19 cellular contexts compared by ENCODE assay signal in genomic region chr4:70589785-70590184, GRCh38. TPM values are rescaled to one million over a fixed set of nuclear protein-coding genes. Genes with fewer than 3 reads are reported as not detected.
A peak's percentile ranks its signal among the peaks of the same experiment; 100 is the strongest.
DNase-seq lines count a peak whose midpoint lies in the region; ATAC-seq and TF ChIP-seq lines count a peak whose summit lies in the region.
"Had no signal": no experiment of that assay in that cellular context is flagged by ENCODE, and none has a peak within 500 bp of the region (broad histone marks: within the 10 kb centered on the region; RNA-seq: fewer than 3 reads in every experiment).

No MANE protein-coding gene starts in this region.

- DNase-seq in GM06990 (ENCODE audit: extremely low read depth, insufficient read length) (peak; percentile 20), psoas muscle (no peak)
- DNase-seq in stimulated activated CD4-positive, alpha-beta T cell treated with anti-CD3 and anti-CD28 coated beads, Interleukin-15, amount 100 ng/mL, for 24 hours: no peak
- no peak for DNase-seq in activated CD4-positive, alpha-beta T cell treated with anti-CD3 and anti-CD28 coated beads for 4 hours
- DNase-seq: ACHN; activated CD4-positive, alpha-beta T cell treated with anti-CD3 and anti-CD28 coated beads, Interleukin-2, amount 50 U/mL, for 48 hours; colonic mucosa; DMS79; NCI-H510A; stimulated activated CD4-positive, alpha-beta T cell treated with anti-CD3 and anti-CD28 coated beads, Interleukin-4, amount 100 ng/mL, for 24 hours had no signal

- no peak overlapping the region for H3K4me3 ChIP-seq in GM06990 (replicated peaks; ENCODE audit: low read depth, low read length)
- no peak overlapping the region for H3K4me3 ChIP-seq in psoas muscle
- H3K4me3 ChIP-seq: colonic mucosa, gastroesophageal sphincter, SK-N-MC, thoracic aorta had no signal

- no peaks in the 10 kb centered on the region for H3K4me1 ChIP-seq in psoas muscle
- H3K4me1 ChIP-seq: colonic mucosa, gastroesophageal sphincter had no signal

- no peaks in the 10 kb centered on the region for H3K36me3 ChIP-seq in GM06990 (ENCODE audit: control insufficient read depth, insufficient read depth, low read length)
- no peaks in the 10 kb centered on the region for H3K36me3 ChIP-seq in psoas muscle (ENCODE audit: insufficient read depth in 1 of 2, low read depth in 1 of 2)
- H3K36me3 ChIP-seq: colonic mucosa, gastroesophageal sphincter, thoracic aorta had no signal

- no peaks in the 10 kb centered on the region for H3K9me3 ChIP-seq in psoas muscle
- H3K9me3 ChIP-seq: colonic mucosa, gastroesophageal sphincter, thoracic aorta had no signal

- no peak overlapping the region for H3K27ac ChIP-seq in psoas muscle
- H3K27ac ChIP-seq: colonic mucosa, gastroesophageal sphincter, SK-N-MC, thoracic aorta had no signal

- H3K27me3 ChIP-seq in GM06990 (replicated peaks; ENCODE audit: control insufficient read depth, insufficient read depth, low read length) (no peaks in the 10 kb centered on the region), psoas muscle (ENCODE audit: insufficient read depth in 3 of 3, low read length in 2 of 3) (no peaks in the 10 kb centered on the region)
- H3K27me3 ChIP-seq: colonic mucosa, gastroesophageal sphincter had no signal

- TF ChIP-seq CTCF in GM06990 (IDR thresholded peaks at IDR 0.05; ENCODE audit: insufficient read depth, low read length, poor library complexity, severe bottlenecking): no peak
- TF ChIP-seq CTCF in psoas muscle (IDR thresholded peaks at IDR 0.05): no peak

- intact Hi-C loops in psoas muscle (cut with DNase I): no loop called here

- ATAC-seq in GM19328 (IDR thresholded peaks at IDR 0.05; ENCODE audit: unreplicated experiment) (peak; percentile 97), HG02642 (IDR thresholded peaks at IDR 0.05; ENCODE audit: poor library complexity, unreplicated experiment) (peak; percentile 98), HG03378 (IDR thresholded peaks at IDR 0.05; ENCODE audit: unreplicated experiment) (peak; percentile 98), psoas muscle (no peak)
- ATAC-seq in activated CD4-positive, CD25-positive, alpha-beta regulatory T cell treated with anti-CD3 and anti-CD28 coated beads, Interleukin-2, amount 50 U/mL, for 24 hours: no peak
- ATAC-seq: gastroesophageal sphincter had no signal

RNA-seq across cellular contexts. Expression of gene AMBN, which starts 2.3 kb away (rescaled TPM):
- not detected for total RNA-seq in psoas muscle
- not detected for polyA plus RNA-seq in psoas muscle
- total RNA-seq: colonic mucosa, gastroesophageal sphincter, LHCN-M2, liver, thoracic aorta had no signal
- polyA plus RNA-seq: liver had no signal

RNA-seq across cellular contexts. Expression of gene ENAM, which starts 38.8 kb away (rescaled TPM):
- 1 to 10 TPM; 1.6 to 6.6 (median 3.0) TPM for total RNA-seq in psoas muscle
- 1 to 10 TPM in 1 of 3 donors, under 1 TPM in 2; 0.08 to 1.5 (median 0.65) TPM for polyA plus RNA-seq in psoas muscle
- total RNA-seq: colonic mucosa, thoracic aorta had no signal

Comparison
In these comparisons a context has a peak if more than half of its experiments do, and no peak if none do; other contexts are left out.
1. ATAC-seq: peak in GM19328 (single experiment), HG02642 (single experiment) and HG03378 (single experiment); none in psoas muscle (0 of 4) and activated CD4-positive, CD25-positive, alpha-beta regulatory T cell treated with anti-CD3 and anti-CD28 coated beads, Interleukin-2, amount 50 U/mL, for 24 hours (0 of 2).